Comparison of ENCODE assay signal across 1 cellular context in genomic region chr3:44478606-44479094, GRCh38.
A peak's percentile ranks its signal among the peaks of the same experiment; 100 is the strongest.
TF ChIP-seq lines count a peak whose summit lies in the region.

No MANE protein-coding gene starts in this region.

TF ChIP-seq in HepG2, 621 proteins besides CTCF, POLR2A, EP300 and RAD21 (continued from another document and continues in another):
- peak; percentile 23; the same call in 1 of the 2 replicates for TF ChIP-seq ATF2 (CRISPR knock-in tag; IDR thresholded peaks at IDR 0.05)
- TF ChIP-seq SNAPC2 (CRISPR knock-in tag; IDR thresholded peaks at IDR 0.05) = peak; percentile 74; the same call in 1 of the 2 replicates
- TF ChIP-seq ZNF431 (CRISPR knock-in tag; IDR thresholded peaks at IDR 0.05; ENCODE audit: borderline replicate concordance, low read depth) = 0 out of 2 replicates have a peak, but pooled peaks have one; percentile 53
- TF ChIP-seq LCORL (IDR thresholded peaks at IDR 0.05) = no peak
- TF ChIP-seq LCORL (CRISPR knock-in tag; IDR thresholded peaks at IDR 0.05) = peak; percentile 51
- peak; percentile 33; the same call in 1 of the 2 replicates for TF ChIP-seq RARA (CRISPR knock-in tag; IDR thresholded peaks at IDR 0.05)
- no peak for TF ChIP-seq ZNF687 (CRISPR knock-in tag; IDR thresholded peaks at IDR 0.05)
- peak; percentile 72 for TF ChIP-seq NFYB (CRISPR knock-in tag; IDR thresholded peaks at IDR 0.05)
- TF ChIP-seq HOXA3 (CRISPR knock-in tag; IDR thresholded peaks at IDR 0.05) = peak; percentile 24; the same call in 1 of the 2 replicates
- 0 out of 2 replicates have a peak, but pooled peaks have one; percentile 2 for TF ChIP-seq TFAP4 (IDR thresholded peaks at IDR 0.05; ENCODE audit: borderline replicate concordance, low read depth)
- TF ChIP-seq ZNF737 (CRISPR knock-in tag; IDR thresholded peaks at IDR 0.05; ENCODE audit: borderline replicate concordance) = 0 out of 2 replicates have a peak, but pooled peaks have one; percentile 3
- TF ChIP-seq ZNF788 (CRISPR knock-in tag; IDR thresholded peaks at IDR 0.05; ENCODE audit: borderline replicate concordance) = 0 out of 2 replicates have a peak, but pooled peaks have one; percentile 39
- TF ChIP-seq POLR2AphosphoS5 (IDR thresholded peaks at IDR 0.05; ENCODE audit: low read depth, low read length) = peak; percentile 88
- TF ChIP-seq ZNF142 (CRISPR knock-in tag; IDR thresholded peaks at IDR 0.05) = no peak
- TF ChIP-seq ZNF740 (CRISPR knock-in tag; IDR thresholded peaks at IDR 0.05) = no peak
- 0 out of 2 replicates have a peak, but pooled peaks have one; percentile 15 for TF ChIP-seq MEIS2 (CRISPR knock-in tag; IDR thresholded peaks at IDR 0.05)
- TF ChIP-seq ZNF430 (CRISPR knock-in tag; IDR thresholded peaks at IDR 0.05) = 0 out of 2 replicates have a peak, but pooled peaks have one; percentile 2
- TF ChIP-seq ZNF574 (CRISPR knock-in tag; IDR thresholded peaks at IDR 0.05) = peak; percentile 93
- TF ChIP-seq TBX2 (CRISPR knock-in tag; IDR thresholded peaks at IDR 0.05; ENCODE audit: borderline replicate concordance) = 0 out of 2 replicates have a peak, but pooled peaks have one; percentile 17
- no peak for TF ChIP-seq ZZZ3 (CRISPR knock-in tag; IDR thresholded peaks at IDR 0.05; ENCODE audit: borderline replicate concordance)
- peak; percentile 32; the same call in 1 of the 2 replicates for TF ChIP-seq GABPB1 (CRISPR knock-in tag; IDR thresholded peaks at IDR 0.05)
- 0 out of 2 replicates have a peak, but pooled peaks have one; percentile 30 for TF ChIP-seq ZBED4 (CRISPR knock-in tag; IDR thresholded peaks at IDR 0.05; ENCODE audit: borderline replicate concordance)
- TF ChIP-seq ISL2 (CRISPR knock-in tag; IDR thresholded peaks at IDR 0.05) = no peak
- TF ChIP-seq DRAP1 (CRISPR knock-in tag; IDR thresholded peaks at IDR 0.05) = peak; percentile 93
- 0 out of 2 replicates have a peak, but pooled peaks have one; percentile 5 for TF ChIP-seq CEBPG (CRISPR knock-in tag; IDR thresholded peaks at IDR 0.05)
- 0 out of 2 replicates have a peak, but pooled peaks have one; percentile 28 for TF ChIP-seq ARID2 (CRISPR knock-in tag; IDR thresholded peaks at IDR 0.05; ENCODE audit: borderline replicate concordance)
- TF ChIP-seq ZNF678 (CRISPR knock-in tag; IDR thresholded peaks at IDR 0.05) = no peak
- TF ChIP-seq PHF21A (CRISPR knock-in tag; IDR thresholded peaks at IDR 0.05) = peak; percentile 69
- TF ChIP-seq SRY (CRISPR knock-in tag; IDR thresholded peaks at IDR 0.05) = 0 out of 2 replicates have a peak, but pooled peaks have one; percentile 5
- TF ChIP-seq KLF13 (CRISPR knock-in tag; IDR thresholded peaks at IDR 0.05) = no peak
- TF ChIP-seq THRA (CRISPR knock-in tag; IDR thresholded peaks at IDR 0.05; ENCODE audit: borderline replicate concordance) = peak; percentile 19; the same call in 1 of the 2 replicates
- TF ChIP-seq HOXA7 (CRISPR knock-in tag; IDR thresholded peaks at IDR 0.05) = no peak
- TF ChIP-seq FOSL2 (CRISPR knock-in tag; IDR thresholded peaks at IDR 0.05) = peak; percentile 3; the same call in 1 of the 2 replicates
- TF ChIP-seq ZMYM4 (CRISPR knock-in tag; IDR thresholded peaks at IDR 0.05) = 0 out of 2 replicates have a peak, but pooled peaks have one; percentile 39
- TF ChIP-seq PHF8 (CRISPR knock-in tag; IDR thresholded peaks at IDR 0.05) = peak; percentile 20; the same call in 1 of the 2 replicates
- TF ChIP-seq POLR2G (IDR thresholded peaks at IDR 0.05; ENCODE audit: low read depth, low read length) = peak; percentile 82
